Comparison of ENCODE assay signal across 1 cellular context in the genomic region with DNA sequence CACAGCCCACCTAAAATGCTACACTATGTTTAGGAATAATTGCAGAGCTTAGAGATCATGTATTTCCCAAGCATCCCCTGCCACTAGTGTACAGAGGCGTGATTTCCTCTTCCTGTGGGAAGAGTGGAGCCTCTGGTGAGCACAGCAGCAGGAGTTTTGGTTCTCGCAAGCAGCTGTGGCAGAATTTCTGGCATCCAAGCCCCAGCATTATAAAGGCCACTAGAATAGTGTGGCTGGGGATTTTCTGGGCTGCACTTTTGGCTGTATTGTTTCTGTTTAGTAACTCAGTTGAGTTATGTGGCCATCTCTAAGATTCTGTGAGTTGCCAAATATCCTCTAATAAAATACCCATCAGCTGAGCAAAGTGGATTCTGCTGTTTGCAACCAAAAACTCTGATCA.
TF ChIP-seq lines count a peak whose summit lies in the region.

No MANE protein-coding gene starts in this region.

TF ChIP-seq in WTC11, 78 proteins besides CTCF, POLR2A, EP300 and RAD21 (continued from another document):
- TF ChIP-seq, protein P1, sequence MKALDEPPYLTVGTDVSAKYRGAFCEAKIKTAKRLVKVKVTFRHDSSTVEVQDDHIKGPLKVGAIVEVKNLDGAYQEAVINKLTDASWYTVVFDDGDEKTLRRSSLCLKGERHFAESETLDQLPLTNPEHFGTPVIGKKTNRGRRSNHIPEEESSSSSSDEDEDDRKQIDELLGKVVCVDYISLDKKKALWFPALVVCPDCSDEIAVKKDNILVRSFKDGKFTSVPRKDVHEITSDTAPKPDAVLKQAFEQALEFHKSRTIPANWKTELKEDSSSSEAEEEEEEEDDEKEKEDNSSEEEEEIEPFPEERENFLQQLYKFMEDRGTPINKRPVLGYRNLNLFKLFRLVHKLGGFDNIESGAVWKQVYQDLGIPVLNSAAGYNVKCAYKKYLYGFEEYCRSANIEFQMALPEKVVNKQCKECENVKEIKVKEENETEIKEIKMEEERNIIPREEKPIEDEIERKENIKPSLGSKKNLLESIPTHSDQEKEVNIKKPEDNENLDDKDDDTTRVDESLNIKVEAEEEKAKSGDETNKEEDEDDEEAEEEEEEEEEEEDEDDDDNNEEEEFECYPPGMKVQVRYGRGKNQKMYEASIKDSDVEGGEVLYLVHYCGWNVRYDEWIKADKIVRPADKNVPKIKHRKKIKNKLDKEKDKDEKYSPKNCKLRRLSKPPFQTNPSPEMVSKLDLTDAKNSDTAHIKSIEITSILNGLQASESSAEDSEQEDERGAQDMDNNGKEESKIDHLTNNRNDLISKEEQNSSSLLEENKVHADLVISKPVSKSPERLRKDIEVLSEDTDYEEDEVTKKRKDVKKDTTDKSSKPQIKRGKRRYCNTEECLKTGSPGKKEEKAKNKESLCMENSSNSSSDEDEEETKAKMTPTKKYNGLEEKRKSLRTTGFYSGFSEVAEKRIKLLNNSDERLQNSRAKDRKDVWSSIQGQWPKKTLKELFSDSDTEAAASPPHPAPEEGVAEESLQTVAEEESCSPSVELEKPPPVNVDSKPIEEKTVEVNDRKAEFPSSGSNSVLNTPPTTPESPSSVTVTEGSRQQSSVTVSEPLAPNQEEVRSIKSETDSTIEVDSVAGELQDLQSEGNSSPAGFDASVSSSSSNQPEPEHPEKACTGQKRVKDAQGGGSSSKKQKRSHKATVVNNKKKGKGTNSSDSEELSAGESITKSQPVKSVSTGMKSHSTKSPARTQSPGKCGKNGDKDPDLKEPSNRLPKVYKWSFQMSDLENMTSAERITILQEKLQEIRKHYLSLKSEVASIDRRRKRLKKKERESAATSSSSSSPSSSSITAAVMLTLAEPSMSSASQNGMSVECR (CRISPR knock-in tag; IDR thresholded peaks at IDR 0.05; ENCODE audit: borderline replicate concordance): no peak
- TF ChIP-seq ZNF416 (CRISPR knock-in tag; IDR thresholded peaks at IDR 0.05): no peak
- TF ChIP-seq CREB1 (CRISPR knock-in tag; IDR thresholded peaks at IDR 0.05): no peak
TF ChIP-seq in WTC11: peak in this region for 0.
